ENCODE assay signal across 14 cellular contexts in the genomic region with DNA sequence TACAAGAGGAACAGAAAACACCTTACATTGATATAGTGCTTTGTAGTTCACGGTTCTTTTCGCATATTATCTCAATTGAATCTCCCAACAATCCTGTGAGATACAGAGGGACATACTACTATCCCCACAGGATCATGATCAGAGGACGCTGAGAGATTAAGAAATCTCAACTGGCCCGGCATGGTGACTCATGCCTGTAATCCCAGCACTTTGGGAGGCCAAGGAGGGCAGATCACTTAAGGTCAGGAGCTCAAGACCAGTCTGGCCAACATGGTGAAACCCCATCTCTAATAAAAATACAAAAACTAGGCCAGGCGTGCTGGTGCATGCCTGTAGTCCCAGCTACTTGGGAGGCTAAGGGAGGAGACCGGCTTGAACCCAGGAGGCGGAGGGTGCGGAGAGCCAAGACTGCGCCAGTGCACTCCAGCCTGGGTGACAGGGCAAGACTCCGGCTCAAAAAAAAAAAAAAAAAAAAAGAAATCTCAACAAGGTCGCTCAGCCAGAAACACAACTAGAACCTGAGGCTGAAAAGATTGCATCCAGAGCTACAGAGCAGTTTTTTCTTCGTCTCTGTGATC. TPM values are rescaled to one million over a fixed set of nuclear protein-coding genes. Genes with fewer than 3 reads are reported as not detected.
DNase-seq lines count a peak whose midpoint lies in the region; ATAC-seq and TF ChIP-seq lines count a peak whose summit lies in the region.
"Had no signal": no experiment of that assay in that cellular context is flagged by ENCODE, and none has a peak within 500 bp of the region (broad histone marks: within the 10 kb centered on the region; RNA-seq: fewer than 3 reads in every experiment).

No MANE protein-coding gene starts in this region.

- DNase-seq in ELF-1 (ENCODE audit: low read depth, low spot score): peak; percentile 53
- no peak for DNase-seq in Panc1 (ENCODE audit: low read depth, low spot score)
- DNase-seq in fibroblast of gingiva (ENCODE audit: low read depth): peak; percentile 42
- peak; percentile 20 to 77 for DNase-seq in gastrocnemius medialis
- no peak for DNase-seq in NCI-H2227 (lab: John Stamatoyannopoulos, UW; ENCODE audit: unreplicated experiment)
- DNase-seq in NAMALWA (ENCODE audit: low spot score): no peak
- DNase-seq: activated T-cell treated with anti-CD3 and anti-CD28 coated beads for 4 hours; CD8-positive, alpha-beta memory T cell; NCI-H2029 treated with DMSO at 0.1 percent for 48 hours; stimulated activated CD4-positive, alpha-beta T cell treated with anti-CD3 and anti-CD28 coated beads, Interleukin-4, amount 100 ng/mL, for 1 hour had no signal

- H3K27me3 ChIP-seq in Panc1 (ENCODE audit: control insufficient read depth, insufficient read depth, low read length) (no peaks in the 10 kb centered on the region), gastrocnemius medialis (no peaks in the 10 kb centered on the region)
- H3K27me3 ChIP-seq: ascending aorta had no signal

- in situ Hi-C loops in Panc1 (cut with HindIII; ENCODE audit: low pct_unique_long_range_greater_than_20kb, low sequenced_read_pairs) (no loop called here), gastrocnemius medialis (cut with MboI; ENCODE audit: low sequenced_read_pairs in 4 of 4) (loop anchor here (5.0 to 25.0 kb wide), 7 partner anchors 112 to 213 kb away; partner anchors contain the start of genes SAT1 (in 4 of the 4) and EIF2S3 (in 1 of the 4))

- H3K27ac ChIP-seq in Panc1 (ENCODE audit: low read length) (peak overlapping the region; percentile 89), gastrocnemius medialis (peak overlapping the region; percentile 50 to 75 (median 66))

- H3K9me3 ChIP-seq in Panc1 (ENCODE audit: control insufficient read depth, insufficient read depth, low read depth, low read length): no peaks in the 10 kb centered on the region
- H3K9me3 ChIP-seq in gastrocnemius medialis: no peaks in the 10 kb centered on the region
- H3K9me3 ChIP-seq: ascending aorta had no signal

- CTCF ChIA-PET in Panc1 (lab: Charles Lee): interaction anchor here (0.8 to 1.1 kb wide), 2 partner anchors 104 to 119 kb away, joined by 3 read pairs; no protein-coding TSS in a partner anchor

- intact Hi-C loops in Panc1 (cut with micrococcal nuclease; ENCODE audit: unreplicated experiment): loop anchor here (2.0 to 10.0 kb wide), 2 partner anchors 116 to 146 kb away; no protein-coding TSS in a partner anchor
- intact Hi-C loops in gastrocnemius medialis (cut with DNase I; ENCODE audit: low total_unique reads): loop anchor here (10.0 kb wide), 2 partner anchors 236 to 794 kb away; partner anchors contain the start of genes POLA1 and PRDX4

- POLR2A ChIA-PET in Panc1 (lab: Charles Lee): no interaction called here

- no TSS peak for BruUV-seq in Panc1 (replicated peaks; lab: Mats Ljungman, UMichigan)

- no peak for TF ChIP-seq POLR2A in gastrocnemius medialis (IDR thresholded peaks at IDR 0.05)

- TF ChIP-seq CTCF in Panc1 (IDR thresholded peaks at IDR 0.05) (no peak), gastrocnemius medialis (IDR thresholded peaks at IDR 0.05 in 4 of 5, conservative IDR thresholded peaks at IDR 0.05 in 1 of 5) (no peak)

- H3K4me1 ChIP-seq in Panc1 (ENCODE audit: control insufficient read depth, insufficient read depth, low read length) (peaks cover 18% of the 10 kb centered on the region), gastrocnemius medialis (peaks cover 13 to 25% of the 10 kb centered on the region in 2 donors)

- H3K4me3 ChIP-seq in Panc1 (ENCODE audit: low read depth in 2 of 2, low read length in 2 of 2) (peak overlapping the region in 1 of 2 experiments; percentile 27; a peak in 1 of 4 replicates), gastrocnemius medialis (no peak overlapping the region)
- H3K4me3 ChIP-seq: ascending aorta had no signal

- H3K36me3 ChIP-seq in Panc1 (ENCODE audit: control insufficient read depth, insufficient read depth, low read length) (no peaks in the 10 kb centered on the region), gastrocnemius medialis (no peaks in the 10 kb centered on the region)
- H3K36me3 ChIP-seq: ascending aorta had no signal

- peak; percentile 51; the same call in 1 of the 2 replicates for ATAC-seq in Panc1
- ATAC-seq in gastrocnemius medialis: peak; percentile 81 to 82
- no peak for ATAC-seq in GM19351 (IDR thresholded peaks at IDR 0.05; ENCODE audit: unreplicated experiment)
- ATAC-seq in HG03097 (IDR thresholded peaks at IDR 0.05; ENCODE audit: low FRiP score, unreplicated experiment): no peak

RNA-seq across cellular contexts. Expression of gene APOO, which starts 7.4 kb away (rescaled TPM):
- total RNA-seq in Panc1 (2021; ENCODE audit: unreplicated experiment) (36.8 TPM), gastrocnemius medialis (10 to 100 TPM; 12.1 to 37.3 (median 30.8) TPM)
- polyA plus RNA-seq in Panc1 (2012; ENCODE audit: insufficient read length): 23.2 TPM
- total RNA-seq: ascending aorta had no signal

RNA-seq across cellular contexts. Expression of gene CXorf58, which starts 7.5 kb away (rescaled TPM):
- total RNA-seq in Panc1 (2021; ENCODE audit: unreplicated experiment): 0.41 TPM
- 0.13 TPM for polyA plus RNA-seq in Panc1 (2012; ENCODE audit: insufficient read length)
- 1 to 10 TPM in 1 of 4 donors, not detected in 3; 3.1 TPM for total RNA-seq in gastrocnemius medialis
- total RNA-seq: ascending aorta, osteocyte had no signal

Comparison
In these comparisons a context has a peak if more than half of its experiments do, and no peak if none do; other contexts are left out.
1. DNase-seq: peak in ELF-1 (single experiment), fibroblast of gingiva (single experiment) and gastrocnemius medialis (2 of 2); none in Panc1 (single experiment), NCI-H2227 (single experiment) and NAMALWA (single experiment).
2. ATAC-seq: peak in Panc1 (single experiment) and gastrocnemius medialis (2 of 2); none in GM19351 (single experiment) and HG03097 (single experiment).